In the genomic region with DNA sequence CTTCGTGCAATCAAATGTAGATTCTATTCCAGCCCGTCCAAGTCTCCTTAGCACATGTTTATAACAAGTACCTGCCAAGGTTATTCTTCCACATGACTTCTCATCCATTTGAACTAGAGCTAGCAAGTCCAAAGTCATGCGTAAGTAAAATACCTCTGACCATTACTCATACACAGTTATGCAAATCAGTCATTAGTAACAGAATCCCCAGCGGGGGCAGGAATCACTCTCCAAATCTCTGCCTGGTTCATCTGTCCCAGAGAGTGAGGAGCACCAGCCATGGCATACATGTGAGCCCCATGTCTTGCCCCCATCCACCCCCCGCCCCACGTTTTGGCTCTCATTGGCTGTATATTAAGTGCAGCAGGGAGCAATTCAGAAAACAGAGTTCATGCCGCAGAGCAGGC, we compare ENCODE assay signal across 1 cellular context.
TF ChIP-seq lines count a peak whose summit lies in the region.

No MANE protein-coding gene starts in this region.

TF ChIP-seq in HepG2, 621 proteins besides CTCF, POLR2A, EP300 and RAD21 (continued from another document):
- TF ChIP-seq, protein P1, sequence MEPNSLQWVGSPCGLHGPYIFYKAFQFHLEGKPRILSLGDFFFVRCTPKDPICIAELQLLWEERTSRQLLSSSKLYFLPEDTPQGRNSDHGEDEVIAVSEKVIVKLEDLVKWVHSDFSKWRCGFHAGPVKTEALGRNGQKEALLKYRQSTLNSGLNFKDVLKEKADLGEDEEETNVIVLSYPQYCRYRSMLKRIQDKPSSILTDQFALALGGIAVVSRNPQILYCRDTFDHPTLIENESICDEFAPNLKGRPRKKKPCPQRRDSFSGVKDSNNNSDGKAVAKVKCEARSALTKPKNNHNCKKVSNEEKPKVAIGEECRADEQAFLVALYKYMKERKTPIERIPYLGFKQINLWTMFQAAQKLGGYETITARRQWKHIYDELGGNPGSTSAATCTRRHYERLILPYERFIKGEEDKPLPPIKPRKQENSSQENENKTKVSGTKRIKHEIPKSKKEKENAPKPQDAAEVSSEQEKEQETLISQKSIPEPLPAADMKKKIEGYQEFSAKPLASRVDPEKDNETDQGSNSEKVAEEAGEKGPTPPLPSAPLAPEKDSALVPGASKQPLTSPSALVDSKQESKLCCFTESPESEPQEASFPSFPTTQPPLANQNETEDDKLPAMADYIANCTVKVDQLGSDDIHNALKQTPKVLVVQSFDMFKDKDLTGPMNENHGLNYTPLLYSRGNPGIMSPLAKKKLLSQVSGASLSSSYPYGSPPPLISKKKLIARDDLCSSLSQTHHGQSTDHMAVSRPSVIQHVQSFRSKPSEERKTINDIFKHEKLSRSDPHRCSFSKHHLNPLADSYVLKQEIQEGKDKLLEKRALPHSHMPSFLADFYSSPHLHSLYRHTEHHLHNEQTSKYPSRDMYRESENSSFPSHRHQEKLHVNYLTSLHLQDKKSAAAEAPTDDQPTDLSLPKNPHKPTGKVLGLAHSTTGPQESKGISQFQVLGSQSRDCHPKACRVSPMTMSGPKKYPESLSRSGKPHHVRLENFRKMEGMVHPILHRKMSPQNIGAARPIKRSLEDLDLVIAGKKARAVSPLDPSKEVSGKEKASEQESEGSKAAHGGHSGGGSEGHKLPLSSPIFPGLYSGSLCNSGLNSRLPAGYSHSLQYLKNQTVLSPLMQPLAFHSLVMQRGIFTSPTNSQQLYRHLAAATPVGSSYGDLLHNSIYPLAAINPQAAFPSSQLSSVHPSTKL (CRISPR knock-in tag; IDR thresholded peaks at IDR 0.05): 0 out of 2 replicates have a peak, but pooled peaks have one; percentile 12
- peak; percentile 60 for TF ChIP-seq FOSL2 (CRISPR knock-in tag; IDR thresholded peaks at IDR 0.05)
